ENCODE assay signal across 8 cellular contexts in the genomic region with DNA sequence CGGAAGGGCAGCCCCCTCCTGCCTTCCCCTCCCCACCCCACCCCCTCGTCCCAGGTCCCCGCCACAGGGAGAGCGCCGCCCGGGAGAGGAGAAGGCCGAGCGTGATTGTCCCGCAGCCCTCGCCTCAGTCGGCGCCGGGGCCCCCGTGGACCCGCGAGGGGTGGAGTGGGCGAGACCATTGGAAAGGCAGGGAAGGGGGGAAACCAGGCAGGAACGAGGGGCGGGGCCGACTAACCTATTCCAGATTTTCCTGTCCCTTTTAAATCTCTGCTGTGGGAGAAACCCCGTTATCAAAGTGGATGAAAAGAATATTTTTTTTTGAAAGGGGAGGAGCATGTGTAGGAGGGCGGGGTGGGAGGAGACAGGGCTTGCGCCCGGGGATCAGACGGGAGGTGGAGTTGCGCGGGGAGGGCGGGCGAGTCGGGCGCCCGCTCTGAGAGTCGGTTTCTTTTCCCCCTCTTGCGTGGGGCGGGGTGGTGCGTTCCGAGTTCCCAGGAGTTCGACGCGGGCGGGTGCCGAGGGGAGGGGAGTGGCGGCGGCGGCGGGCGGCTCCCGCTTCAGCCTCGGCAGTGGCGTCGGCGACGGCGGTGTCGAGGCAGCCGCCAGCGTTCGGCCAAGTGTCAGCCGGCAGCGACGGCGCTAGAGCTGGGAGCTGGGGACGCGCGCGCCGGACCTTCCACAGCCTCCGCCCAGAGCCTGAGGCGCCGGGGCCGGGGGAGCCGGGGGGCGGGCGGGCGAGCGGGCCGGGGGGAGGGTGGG. TPM values are rescaled to one million over a fixed set of nuclear protein-coding genes. Genes with fewer than 3 reads are reported as not detected.
DNase-seq lines count a peak whose midpoint lies in the region; ATAC-seq lines count a peak whose summit lies in the region.

Gene NECTIN3, plus strand, starts transcription at position 560 of the 759 bp plus-strand sequence. CDS start 202 bp downstream, outside the sequence.

- DNase-seq in NCI-H1417 (lab: John Stamatoyannopoulos, UW) (peak; percentile 82 to 93 (median 85)), NCI-H1417 treated with DMSO at 0.1 percent for 48 hours (lab: John Stamatoyannopoulos, UW) (no peak), NCI-H526 (lab: John Stamatoyannopoulos, UW) (peak; percentile 75 to 94), lung microvascular endothelial cell (ENCODE audit: low read depth in 2 of 2) (peak; percentile 98)
- DNase-seq in activated CD8-positive, alpha-beta memory T cell treated with anti-CD3 and anti-CD28 coated beads, Interleukin-2, amount 50 U/mL, for 4 hours, result peak; percentile 87
- DNase-seq in stimulated activated CD4-positive, alpha-beta T cell treated with anti-CD3 and anti-CD28 coated beads, Interleukin-4, amount 100 ng/mL, for 48 hours (ENCODE audit: low read depth in 2 of 2), result peak; percentile 64 to 80

- peak; percentile 66 for ATAC-seq in HG03039 (IDR thresholded peaks at IDR 0.05; ENCODE audit: unreplicated experiment)

- no peaks in the 10 kb centered on the region for H3K36me3 ChIP-seq in endocrine pancreas (ENCODE audit: control insufficient read depth, insufficient read depth, low read length)

- H3K9me3 ChIP-seq in endocrine pancreas (ENCODE audit: control insufficient read depth, low read length), result no peaks in the 10 kb centered on the region

- no peaks in the 10 kb centered on the region for H3K4me1 ChIP-seq in endocrine pancreas (ENCODE audit: control insufficient read depth, insufficient read depth, low read length)

- peak within 1 kb of the TSS; percentile 94 for H3K9ac ChIP-seq in endocrine pancreas (ENCODE audit: control insufficient read depth, insufficient read depth, low read length)

- no peaks in the 10 kb centered on the region for H3K27me3 ChIP-seq in endocrine pancreas (ENCODE audit: control insufficient read depth, insufficient read depth, low read length)

- H3K4me3 ChIP-seq in endocrine pancreas (ENCODE audit: control insufficient read depth, insufficient read depth, low read length), result peak within 1 kb of the TSS; percentile 94

RNA-seq across cellular contexts. Expression of gene NECTIN3, which starts in this region (rescaled TPM):
- 33.3 and 44.8 TPM in 2 replicates for total RNA-seq in lung microvascular endothelial cell
